ENCODE assay signal across 21 cellular contexts in genomic region chrX:2224597-2225235, GRCh38.
"Had no signal": no experiment of that assay in that cellular context is flagged by ENCODE, and none has a peak within 500 bp of the region (broad histone marks: within the 10 kb centered on the region; RNA-seq: fewer than 3 reads in every experiment).

No MANE protein-coding gene starts in this region.

- FAIRE-seq: endometrium, frontal cortex had no signal

- H3K27me3 ChIP-seq: stomach, thyroid gland had no signal

- H3K9me3 ChIP-seq: thyroid gland had no signal

- H3K4me3 ChIP-seq: lower lobe of right lung, stomach, thyroid gland had no signal

- H2AFZ ChIP-seq: parathyroid adenoma had no signal

- H3K9ac ChIP-seq: parathyroid adenoma had no signal

- DNase-seq: cortex of kidney; effector memory CD8-positive, alpha-beta T cell; hypothalamus; immature natural killer cell; islet precursor cell; left ventricle myocardium superior; lower lobe of right lung; natural killer cell; stimulated activated CD4-positive, alpha-beta T cell treated with anti-CD3 and anti-CD28 coated beads, Interleukin-2, amount 100 ng/mL, for 24 hours; stimulated activated CD4-positive, alpha-beta T cell treated with anti-CD3 and anti-CD28 coated beads, Interleukin-4, amount 100 ng/mL, for 24 hours; stimulated activated naive CD4-positive, alpha-beta T cell treated with Interleukin-2 at 50 U/mL for 16 hours; stomach; thyroid gland had no signal

- H3K27ac Mint-ChIP-seq: effector memory CD8-positive, alpha-beta T cell; progenitor cell of endocrine pancreas; stimulated activated effector memory CD8-positive, alpha-beta T cell treated with anti-CD3 and anti-CD28 coated beads, Interleukin-12 subunit alpha, Interleukin-12 subunit beta, amount 100 ng/mL, for 72 hours; type B pancreatic cell had no signal

- H3K4me3 Mint-ChIP-seq: effector memory CD8-positive, alpha-beta T cell; immature natural killer cell; natural killer cell; neural crest cell; stimulated activated effector memory CD8-positive, alpha-beta T cell treated with anti-CD3 and anti-CD28 coated beads, Interleukin-12 subunit alpha, Interleukin-12 subunit beta, amount 100 ng/mL, for 72 hours; type B pancreatic cell had no signal

- ATAC-seq: effector memory CD8-positive, alpha-beta T cell; left ventricle myocardium superior; lower lobe of right lung; sciatic nerve; stimulated activated effector memory CD8-positive, alpha-beta T cell treated with anti-CD3 and anti-CD28 coated beads, Interleukin-12 subunit alpha, Interleukin-12 subunit beta, amount 100 ng/mL, for 72 hours had no signal

- H3K79me2 ChIP-seq: parathyroid adenoma had no signal

- H3K4me1 ChIP-seq: lower lobe of right lung, parathyroid adenoma, stomach, thyroid gland had no signal

- H3K36me3 Mint-ChIP-seq: stimulated activated effector memory CD8-positive, alpha-beta T cell treated with anti-CD3 and anti-CD28 coated beads, Interleukin-12 subunit alpha, Interleukin-12 subunit beta, amount 100 ng/mL, for 72 hours had no signal

- H3K27ac ChIP-seq: lower lobe of right lung, parathyroid adenoma, stomach, thyroid gland had no signal

- H3K27me3 Mint-ChIP-seq: effector memory CD8-positive, alpha-beta T cell; progenitor cell of endocrine pancreas; type B pancreatic cell had no signal
